In genomic region chr14:96567289-96567899, GRCh38 we compare ENCODE assay signal across 8 cellular contexts.
DNase-seq lines count a peak whose midpoint lies in the region; ATAC-seq and TF ChIP-seq lines count a peak whose summit lies in the region.

No MANE protein-coding gene starts in this region.

- no peak overlapping the region for H3K18ac ChIP-seq in IMR-90 (ENCODE audit: low read depth, low read length)

- peak; percentile 35 for DNase-seq in activated CD4-positive, alpha-beta T cell treated with anti-CD3 and anti-CD28 coated beads, Interleukin-2, amount 10 ng/mL, durations not matched to agents 7 days and 5 days
- DNase-seq in activated CD4-positive, alpha-beta T cell treated with anti-CD3 and anti-CD28 coated beads, Interleukin-2, amount 50 U/mL, for 1 hour, result no peak
- DNase-seq in IMR-90 (peak; percentile 50), SW 1271 (lab: John Stamatoyannopoulos, UW) (peak; percentile 3 to 47), glutamatergic neuron (no peak), tibial nerve (ENCODE audit: low spot score in 2 of 2) (no peak)

- ATAC-seq in IMR-90 (ENCODE audit: low read depth), result peak; percentile 89
- ATAC-seq in GM21367 (IDR thresholded peaks at IDR 0.05; ENCODE audit: unreplicated experiment), result no peak
- no peak for ATAC-seq in HG02798 (IDR thresholded peaks at IDR 0.05; ENCODE audit: poor library complexity, unreplicated experiment)

- H4K91ac ChIP-seq in IMR-90 (ENCODE audit: insufficient read depth, low read depth, low read length), result no peak overlapping the region

- H3K9me3 ChIP-seq in IMR-90 (ENCODE audit: control insufficient read depth, insufficient read depth, low read length) (no peaks in the 10 kb centered on the region), tibial nerve (no peaks in the 10 kb centered on the region)

- H3K4me3 Mint-ChIP-seq in activated CD4-positive, alpha-beta T cell treated with anti-CD3 and anti-CD28 coated beads, Interleukin-2, amount 10 ng/mL, durations not matched to agents 7 days and 5 days, result no peak overlapping the region
- no peak overlapping the region for H3K4me3 Mint-ChIP-seq in glutamatergic neuron (ENCODE audit: unreplicated experiment)

- H3K4me2 ChIP-seq in IMR-90 (ENCODE audit: low read depth, low read length), result no peak overlapping the region

- H2BK20ac ChIP-seq in IMR-90 (ENCODE audit: low read depth, low read length), result no peak overlapping the region

- no peak overlapping the region for H2AK9ac ChIP-seq in IMR-90 (replicated peaks; ENCODE audit: low read depth, low read length, poor library complexity)

- TF ChIP-seq CTCF in IMR-90 (conservative IDR thresholded peaks at IDR 0.05; ENCODE audit: low read depth, low read length) (peak; percentile 62), glutamatergic neuron (IDR thresholded peaks at IDR 0.05; ENCODE audit: partially characterized antibody, unreplicated experiment) (peak; percentile 65), tibial nerve (IDR thresholded peaks at IDR 0.05) (peak in 3 of 5 experiments; percentile 33 to 40 (median 38))

- no peaks in the 10 kb centered on the region for H3K9me3 Mint-ChIP-seq in activated CD4-positive, alpha-beta T cell treated with anti-CD3 and anti-CD28 coated beads, Interleukin-2, amount 10 ng/mL, durations not matched to agents 7 days and 5 days
- H3K9me3 Mint-ChIP-seq in glutamatergic neuron (ENCODE audit: unreplicated experiment), result no peaks in the 10 kb centered on the region

- no peak overlapping the region for H3K27ac ChIP-seq in IMR-90 (ENCODE audit: insufficient read depth, low read length)
- no peak overlapping the region for H3K27ac ChIP-seq in tibial nerve

- no peak overlapping the region for H3K9ac ChIP-seq in IMR-90 (ENCODE audit: low read depth, low read length)

- no peak overlapping the region for H3K4ac ChIP-seq in IMR-90 (ENCODE audit: low read depth, low read length)

- no peaks in the 10 kb centered on the region for H4K20me1 ChIP-seq in IMR-90 (ENCODE audit: insufficient read depth, low read length)

- H3K36me3 Mint-ChIP-seq in activated CD4-positive, alpha-beta T cell treated with anti-CD3 and anti-CD28 coated beads, Interleukin-2, amount 10 ng/mL, durations not matched to agents 7 days and 5 days (ENCODE audit: low read depth), result peaks cover 32% of the 10 kb centered on the region
- no peaks in the 10 kb centered on the region for H3K36me3 Mint-ChIP-seq in glutamatergic neuron (ENCODE audit: unreplicated experiment)

- H3K4me3 ChIP-seq in IMR-90 (ENCODE audit: insufficient read depth, low read depth, low read length) (no peak overlapping the region), tibial nerve (no peak overlapping the region)

- H3K4me1 Mint-ChIP-seq in activated CD4-positive, alpha-beta T cell treated with anti-CD3 and anti-CD28 coated beads, Interleukin-2, amount 10 ng/mL, durations not matched to agents 7 days and 5 days, result peaks cover 2% of the 10 kb centered on the region
- peaks cover 13% of the 10 kb centered on the region for H3K4me1 Mint-ChIP-seq in glutamatergic neuron (ENCODE audit: low read depth, unreplicated experiment)

- H3K27me3 Mint-ChIP-seq in activated CD4-positive, alpha-beta T cell treated with anti-CD3 and anti-CD28 coated beads, Interleukin-2, amount 10 ng/mL, durations not matched to agents 7 days and 5 days, result no peaks in the 10 kb centered on the region
- no peaks in the 10 kb centered on the region for H3K27me3 Mint-ChIP-seq in glutamatergic neuron (ENCODE audit: unreplicated experiment)

- BruUV-seq in IMR-90 (replicated peaks; lab: Mats Ljungman, UMichigan), result no TSS peak

- no peak overlapping the region for H4K5ac ChIP-seq in IMR-90 (ENCODE audit: low read depth, low read length)

- H3K14ac ChIP-seq in IMR-90 (replicated peaks; ENCODE audit: low read depth, low read length), result no peak overlapping the region

- no peak overlapping the region for H3K56ac ChIP-seq in IMR-90 (ENCODE audit: extremely low read depth, insufficient read depth, low read length)

- no peak overlapping the region for H3K27ac Mint-ChIP-seq in activated CD4-positive, alpha-beta T cell treated with anti-CD3 and anti-CD28 coated beads, Interleukin-2, amount 10 ng/mL, durations not matched to agents 7 days and 5 days
- peak overlapping the region; percentile 77 for H3K27ac Mint-ChIP-seq in glutamatergic neuron (ENCODE audit: unreplicated experiment)

- H4K8ac ChIP-seq in IMR-90 (ENCODE audit: low read depth in 2 of 2, low read length in 2 of 2), result no peak overlapping the region

- H3K79me1 ChIP-seq in IMR-90 (ENCODE audit: low read depth in 1 of 2, low read length in 2 of 2), result peaks cover 3 to 8% of the 10 kb centered on the region in 2 experiments; a peak in 1 of 4 replicates

- no peak overlapping the region for H3K23ac ChIP-seq in IMR-90 (ENCODE audit: low read depth, low read length)

- in situ Hi-C loops in IMR-90 (cut with MboI; ENCODE audit: low sequenced_read_pairs), result no loop called here

- TF ChIP-seq RAD21 in IMR-90 (IDR thresholded peaks at IDR 0.05; ENCODE audit: low read length), result peak; percentile 57

- H3K27me3 ChIP-seq in IMR-90 (ENCODE audit: control insufficient read depth, insufficient read depth, low read length) (no peaks in the 10 kb centered on the region), tibial nerve (no peaks in the 10 kb centered on the region)

- no peak overlapping the region for H2AFZ ChIP-seq in IMR-90 (replicated peaks; ENCODE audit: low read length, poor library complexity)

- H2AK5ac ChIP-seq in IMR-90 (ENCODE audit: low read depth, low read length), result no peak overlapping the region

- CTCF ChIA-PET in activated CD4-positive, alpha-beta T cell treated with anti-CD3 and anti-CD28 coated beads, Interleukin-2, amount 10 ng/mL, durations not matched to agents 7 days and 5 days (lab: Charles Lee), result interaction anchor here (1.7 kb wide), 1 partner anchor 8 kb away, joined by 3 read pairs; no protein-coding TSS in a partner anchor
- CTCF ChIA-PET in IMR-90 (lab: Yijun Ruan, JAX), result interaction anchor here (0.7 to 1.9 kb wide), 9 partner anchors 8 to 292 kb away, joined by 3 to 9 read pairs (median 3); no protein-coding TSS in a partner anchor

- dilution Hi-C loops in IMR-90 (cut with HindIII; ENCODE audit: low sequenced_read_pairs, unreplicated experiment), result no loop called here

- intact Hi-C loops in IMR-90 (cut with micrococcal nuclease), result loop anchor here (1.0 kb wide), 2 partner anchors 174 to 284 kb away; no protein-coding TSS in a partner anchor

- H2BK120ac ChIP-seq in IMR-90 (ENCODE audit: low read depth, low read length), result no peak overlapping the region

- H2BK15ac ChIP-seq in IMR-90 (ENCODE audit: low read depth, low read length), result no peak overlapping the region

- H3K9me1 ChIP-seq in IMR-90 (ENCODE audit: insufficient read depth, low read length), result 0 out of 2 replicates have a peak, but pooled peaks cover 4% of the 10 kb centered on the region

- POLR2A ChIA-PET in activated CD4-positive, alpha-beta T cell treated with anti-CD3 and anti-CD28 coated beads, Interleukin-2, amount 10 ng/mL, durations not matched to agents 7 days and 5 days (lab: Charles Lee), result interaction anchor here (0.5 to 0.6 kb wide), 2 partner anchors 522 to 1570 kb away, joined by 4 to 6 read pairs; no protein-coding TSS in a partner anchor
- POLR2A ChIA-PET in IMR-90 (lab: Charles Lee; ENCODE audit: unreplicated experiment), result interaction anchor here (0.5 kb wide), 1 partner anchor 8 kb away, joined by 3 read pairs; no protein-coding TSS in a partner anchor

- WGBS in IMR-90 (ENCODE audit: extremely low coverage in 2 of 2, insufficient read length in 1 of 2), 2 experiments, result no CpG with 5 or more reads among the region's 3 CpGs
- 68 to 69% methylated on average over 3 of the region's 3 CpGs for WGBS in tibial nerve, 2 donors

- H3K4me1 ChIP-seq in IMR-90 (ENCODE audit: control insufficient read depth, insufficient read depth, low read length) (no peaks in the 10 kb centered on the region), tibial nerve (no peaks in the 10 kb centered on the region)

- H3K36me3 ChIP-seq in IMR-90 (ENCODE audit: control insufficient read depth, insufficient read depth, low read length) (peaks cover 6% of the 10 kb centered on the region), tibial nerve (peaks cover 0 to 49% (median 0%) of the 10 kb centered on the region in 3 donors)

- no peak for TF ChIP-seq EP300 in tibial nerve (IDR thresholded peaks at IDR 0.05)

- no peak overlapping the region for H2BK5ac ChIP-seq in IMR-90 (ENCODE audit: low read depth, low read length, poor library complexity, severe bottlenecking)

- TF ChIP-seq POLR2A in IMR-90 (IDR thresholded peaks at IDR 0.05; ENCODE audit: low read depth, low read length) (no peak), tibial nerve (IDR thresholded peaks at IDR 0.05) (no peak)

TF ChIP-seq in IMR-90, 13 proteins besides CTCF, POLR2A, EP300 and RAD21:
- TF ChIP-seq SMC3 (IDR thresholded peaks at IDR 0.05; ENCODE audit: low read depth, low read length), result peak; percentile 62
- no peak for TF ChIP-seq CHD1 (IDR thresholded peaks at IDR 0.05; ENCODE audit: low read depth, low read length)

Comparison
In these comparisons a context has a peak if more than half of its experiments do, and no peak if none do; other contexts are left out.
1. DNase-seq: peak in activated CD4-positive, alpha-beta T cell treated with anti-CD3 and anti-CD28 coated beads, Interleukin-2, amount 10 ng/mL, durations not matched to agents 7 days and 5 days (single experiment), IMR-90 (single experiment) and SW 1271 (2 of 2); none in activated CD4-positive, alpha-beta T cell treated with anti-CD3 and anti-CD28 coated beads, Interleukin-2, amount 50 U/mL, for 1 hour (single experiment), glutamatergic neuron (single experiment) and tibial nerve (0 of 2).
2. Peak in every context shown above with its lines, with median percentiles within 50 percentile points of each other: CTCF ChIP-seq.